ENCODE assay signal across 10 cellular contexts in genomic region chr11:43515090-43515489, GRCh38.
DNase-seq lines count a peak whose midpoint lies in the region; ATAC-seq and TF ChIP-seq lines count a peak whose summit lies in the region.
"Had no signal": no experiment of that assay in that cellular context is flagged by ENCODE, and none has a peak within 500 bp of the region (broad histone marks: within the 10 kb centered on the region; RNA-seq: fewer than 3 reads in every experiment).

No MANE protein-coding gene starts in this region.

- H2AFZ ChIP-seq in DND-41 (ENCODE audit: low read depth, low read length) (no peak overlapping the region), SK-N-SH (ENCODE audit: low read depth) (no peak overlapping the region)

- CTCF ChIA-PET in SK-N-SH (lab: Yijun Ruan, JAX): interaction anchor here (1.3 to 2.2 kb wide), 3 partner anchors 11 to 336 kb away, joined by 5 to 8 read pairs (median 7); no protein-coding TSS in a partner anchor

- DNase-seq in DND-41 (no peak), HFF-Myc (ENCODE audit: extremely low read depth, low read depth) (no peak), SK-N-SH (peak; percentile 31), iPS DF 4.7 (ENCODE audit: extremely low read depth, low spot score) (peak; percentile 19), H4 (ENCODE audit: low spot score) (no peak), EL (no peak)
- DNase-seq: lower lobe of right lung, transverse colon had no signal

- no peaks in the 10 kb centered on the region for H3K27me3 ChIP-seq in DND-41 (ENCODE audit: insufficient read depth, low read length, poor library complexity)
- H3K27me3 ChIP-seq in SK-N-SH (ENCODE audit: insufficient read depth): no peaks in the 10 kb centered on the region; the same call in 1 of the 2 replicates
- H3K27me3 ChIP-seq: transverse colon had no signal

- H3K27ac ChIP-seq in DND-41 (ENCODE audit: low read length) (no peak overlapping the region), SK-N-SH (ENCODE audit: low read depth in 2 of 2, low read length in 1 of 2) (no peak overlapping the region)
- H3K27ac ChIP-seq: lower lobe of right lung, transverse colon had no signal

- WGBS in SK-N-SH (ENCODE audit: low lambda C conversion rate): 42% methylated on average over 4 of the region's 6 CpGs

- POLR2A ChIA-PET in SK-N-SH (lab: Yijun Ruan, JAX): no interaction called here

- H3K79me2 ChIP-seq in DND-41 (ENCODE audit: insufficient read depth, low read length) (no peaks in the 10 kb centered on the region), SK-N-SH (ENCODE audit: insufficient read depth) (no peaks in the 10 kb centered on the region)

- no peaks in the 10 kb centered on the region for H3K9me2 ChIP-seq in SK-N-SH

- H3K36me3 ChIP-seq in DND-41 (ENCODE audit: insufficient read depth, low read length) (no peaks in the 10 kb centered on the region), SK-N-SH (replicated peaks in 1 of 2; ENCODE audit: control insufficient read depth in 1 of 2, insufficient read depth in 2 of 2, low read length in 1 of 2) (no peaks in the 10 kb centered on the region)
- H3K36me3 ChIP-seq: lower lobe of right lung, transverse colon had no signal

- peak; percentile 27 for TF ChIP-seq CTCF in DND-41 (IDR thresholded peaks at IDR 0.05; ENCODE audit: borderline replicate concordance, extremely low read depth, low read length, poor library complexity, severe bottlenecking)
- TF ChIP-seq CTCF in HFF-Myc (IDR thresholded peaks at IDR 0.05; ENCODE audit: low read depth, low read length, missing control alignments): peak; percentile 27
- TF ChIP-seq CTCF in SK-N-SH (IDR thresholded peaks at IDR 0.05): no peak

- H3K4me3 ChIP-seq in DND-41 (ENCODE audit: low read depth in 1 of 2, low read length in 2 of 2) (no peak overlapping the region), HFF-Myc (replicated peaks; ENCODE audit: low read depth, low read length) (no peak overlapping the region), SK-N-SH (ENCODE audit: low read depth in 2 of 2, low read length in 1 of 2) (no peak overlapping the region)
- H3K4me3 ChIP-seq: lower lobe of right lung, transverse colon had no signal

- no peaks in the 10 kb centered on the region for H3K4me1 ChIP-seq in DND-41 (ENCODE audit: insufficient read depth, low read length)
- H3K4me1 ChIP-seq in SK-N-SH (ENCODE audit: control insufficient read depth in 1 of 2, insufficient read depth in 2 of 2, low read depth in 1 of 2, low read length in 1 of 2): no peaks in the 10 kb centered on the region
- H3K4me1 ChIP-seq: lower lobe of right lung, transverse colon had no signal

- no peak; the same call in 1 of the 2 replicates for TF ChIP-seq RAD21 in SK-N-SH (IDR thresholded peaks at IDR 0.05; ENCODE audit: low read length)

- no peak overlapping the region for H3K9ac ChIP-seq in DND-41 (ENCODE audit: low read depth, low read length)
- no peak overlapping the region for H3K9ac ChIP-seq in SK-N-SH

- H3K9me3 ChIP-seq in DND-41 (ENCODE audit: insufficient read depth, low read length, severe bottlenecking): no peaks in the 10 kb centered on the region
- H3K9me3 ChIP-seq in SK-N-SH: no peaks in the 10 kb centered on the region
- H3K9me3 ChIP-seq: lower lobe of right lung, transverse colon had no signal

- H4K20me1 ChIP-seq in DND-41 (ENCODE audit: insufficient read depth, low read length) (no peaks in the 10 kb centered on the region), SK-N-SH (ENCODE audit: insufficient read depth) (no peaks in the 10 kb centered on the region)

- 0 out of 3 replicates have a peak, but pooled peaks have one; percentile 48 for ATAC-seq in DND-41 (ENCODE audit: insufficient read depth, low read depth)
- ATAC-seq in HG03108 (IDR thresholded peaks at IDR 0.05; ENCODE audit: unreplicated experiment): no peak
- ATAC-seq in GM21526 (IDR thresholded peaks at IDR 0.05; ENCODE audit: low FRiP score, unreplicated experiment): no peak
- ATAC-seq: lower lobe of right lung had no signal

- H3K4me2 ChIP-seq in DND-41 (ENCODE audit: insufficient read depth, low read length) (no peak overlapping the region), SK-N-SH (no peak overlapping the region)

- no peak for TF ChIP-seq EP300 in SK-N-SH (IDR thresholded peaks at IDR 0.05; ENCODE audit: borderline replicate concordance in 1 of 2, low read depth in 1 of 2, low read length in 1 of 2)

- H3F3A ChIP-seq in SK-N-SH (replicated peaks; ENCODE audit: insufficient read depth): no peaks in the 10 kb centered on the region

TF ChIP-seq in SK-N-SH, 30 proteins besides CTCF, POLR2A, EP300 and RAD21:
- no peak for TF ChIP-seq MAX (IDR thresholded peaks at IDR 0.05; ENCODE audit: low read depth)
- no peak for TF ChIP-seq FOXJ3 (CRISPR knock-in tag; IDR thresholded peaks at IDR 0.05)
- TF ChIP-seq USF2 (IDR thresholded peaks at IDR 0.05; ENCODE audit: borderline replicate concordance, low read depth, low read length): no peak
- TF ChIP-seq YY1 (IDR thresholded peaks at IDR 0.05; ENCODE audit: low read depth): no peak
- no peak for TF ChIP-seq MEF2A (IDR thresholded peaks at IDR 0.05; ENCODE audit: borderline replicate concordance, low read depth)
- no peak for TF ChIP-seq POLR2AphosphoS5 (IDR thresholded peaks at IDR 0.05; ENCODE audit: low read depth, low read length)
- no peak for TF ChIP-seq USF1 (IDR thresholded peaks at IDR 0.05; ENCODE audit: borderline replicate concordance, low read depth)
- TF ChIP-seq NRF1 (IDR thresholded peaks at IDR 0.05; ENCODE audit: low read depth, low read length): no peak
- TF ChIP-seq, protein P1, sequence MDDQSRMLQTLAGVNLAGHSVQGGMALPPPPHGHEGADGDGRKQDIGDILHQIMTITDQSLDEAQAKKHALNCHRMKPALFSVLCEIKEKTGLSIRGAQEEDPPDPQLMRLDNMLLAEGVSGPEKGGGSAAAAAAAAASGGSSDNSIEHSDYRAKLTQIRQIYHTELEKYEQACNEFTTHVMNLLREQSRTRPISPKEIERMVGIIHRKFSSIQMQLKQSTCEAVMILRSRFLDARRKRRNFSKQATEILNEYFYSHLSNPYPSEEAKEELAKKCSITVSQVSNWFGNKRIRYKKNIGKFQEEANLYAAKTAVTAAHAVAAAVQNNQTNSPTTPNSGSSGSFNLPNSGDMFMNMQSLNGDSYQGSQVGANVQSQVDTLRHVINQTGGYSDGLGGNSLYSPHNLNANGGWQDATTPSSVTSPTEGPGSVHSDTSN (IDR thresholded peaks at IDR 0.05): no peak
- no peak for TF ChIP-seq TAF1 (IDR thresholded peaks at IDR 0.05; ENCODE audit: borderline replicate concordance, low read depth, low read length)
- no peak for TF ChIP-seq SIN3A (IDR thresholded peaks at IDR 0.05; ENCODE audit: borderline replicate concordance, low read depth, low read length)
- TF ChIP-seq CHD2 (IDR thresholded peaks at IDR 0.05; ENCODE audit: low read length, partially characterized antibody): no peak
TF ChIP-seq in SK-N-SH: peak in this region for 0.

Comparison
In these comparisons a context has a peak if more than half of its experiments do, and no peak if none do; other contexts are left out.
1. DNase-seq: peak in SK-N-SH (single experiment) and iPS DF 4.7 (single experiment); none in DND-41 (single experiment), HFF-Myc (single experiment), H4 (single experiment) and EL (single experiment).